In the genomic region with DNA sequence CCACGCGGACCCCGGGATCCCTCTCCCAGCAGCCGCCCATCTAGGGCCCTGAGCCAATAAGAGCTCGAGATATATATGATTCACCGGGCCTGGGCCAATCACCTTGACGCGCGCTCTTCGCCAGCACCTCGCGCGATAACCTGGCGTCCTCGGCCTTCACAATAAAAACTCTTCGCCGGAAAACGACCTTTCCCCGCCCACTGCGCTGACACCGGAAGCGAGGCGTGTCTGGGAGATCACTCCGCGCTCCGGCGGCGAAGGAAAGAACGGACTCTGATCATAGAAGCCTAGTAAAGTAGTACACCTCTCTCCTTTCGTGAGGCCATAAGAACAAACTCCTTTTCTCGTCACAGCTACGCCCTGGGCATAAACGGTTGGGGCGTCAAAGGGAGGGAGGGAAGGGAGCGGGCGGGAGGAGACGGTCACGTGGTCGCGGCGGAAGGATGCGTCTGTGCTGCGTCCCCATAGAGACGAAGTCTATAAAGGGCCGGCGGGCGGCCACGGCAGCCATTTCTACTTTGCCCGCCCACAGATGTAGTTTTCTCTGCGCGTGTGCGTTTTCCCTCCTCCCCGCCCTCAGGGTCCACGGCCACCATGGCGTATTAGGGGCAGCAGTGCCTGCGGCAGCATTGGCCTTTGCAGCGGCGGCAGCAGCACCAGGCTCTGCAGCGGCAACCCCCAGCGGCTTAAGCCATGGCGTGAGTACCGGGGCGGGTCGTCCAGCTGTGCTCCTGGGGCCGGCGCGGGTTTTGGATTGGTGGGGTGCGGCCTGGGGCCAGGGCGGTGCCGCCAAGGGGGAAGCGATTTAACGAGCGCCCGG, we compare ENCODE assay signal across 1 cellular context.
TF ChIP-seq lines count a peak whose summit lies in the region.

Gene ATF4 (plus strand): TSS at position 509 of the 820 bp plus-strand sequence. CDS start 884 bp downstream, outside the sequence.

TF ChIP-seq in WTC11, 78 proteins besides CTCF, POLR2A, EP300 and RAD21 (continued from another document and continues in another):
- TF ChIP-seq PRDM15 (CRISPR knock-in tag; IDR thresholded peaks at IDR 0.05) = no peak; the same call in 1 of the 2 replicates
- peak; percentile 33; the same call in 1 of the 2 replicates for TF ChIP-seq NR2C2 (CRISPR knock-in tag; IDR thresholded peaks at IDR 0.05)
- peak; percentile 90; the same call in 1 of the 2 replicates for TF ChIP-seq AFF4 (CRISPR knock-in tag; IDR thresholded peaks at IDR 0.05; ENCODE audit: borderline replicate concordance)
- TF ChIP-seq FOXP1 (CRISPR knock-in tag; IDR thresholded peaks at IDR 0.05; ENCODE audit: borderline replicate concordance) = peak; percentile 96
- no peak; the same call in 1 of the 2 replicates for TF ChIP-seq NR3C1 (CRISPR knock-in tag; conservative IDR thresholded peaks at IDR 0.05; ENCODE audit: low read depth)
- TF ChIP-seq ESRRA (CRISPR knock-in tag; IDR thresholded peaks at IDR 0.05; ENCODE audit: borderline replicate concordance) = peak; percentile 76; the same call in 1 of the 2 replicates
- TF ChIP-seq, protein P1, sequence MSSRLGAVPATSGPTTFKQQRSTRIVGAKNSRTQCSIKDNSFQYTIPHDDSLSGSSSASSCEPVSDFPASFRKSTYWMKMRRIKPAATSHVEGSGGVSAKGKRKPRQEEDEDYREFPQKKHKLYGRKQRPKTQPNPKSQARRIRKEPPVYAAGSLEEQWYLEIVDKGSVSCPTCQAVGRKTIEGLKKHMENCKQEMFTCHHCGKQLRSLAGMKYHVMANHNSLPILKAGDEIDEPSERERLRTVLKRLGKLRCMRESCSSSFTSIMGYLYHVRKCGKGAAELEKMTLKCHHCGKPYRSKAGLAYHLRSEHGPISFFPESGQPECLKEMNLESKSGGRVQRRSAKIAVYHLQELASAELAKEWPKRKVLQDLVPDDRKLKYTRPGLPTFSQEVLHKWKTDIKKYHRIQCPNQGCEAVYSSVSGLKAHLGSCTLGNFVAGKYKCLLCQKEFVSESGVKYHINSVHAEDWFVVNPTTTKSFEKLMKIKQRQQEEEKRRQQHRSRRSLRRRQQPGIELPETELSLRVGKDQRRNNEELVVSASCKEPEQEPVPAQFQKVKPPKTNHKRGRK (CRISPR knock-in tag; IDR thresholded peaks at IDR 0.05; ENCODE audit: borderline replicate concordance) = no peak
- TF ChIP-seq, protein P2, sequence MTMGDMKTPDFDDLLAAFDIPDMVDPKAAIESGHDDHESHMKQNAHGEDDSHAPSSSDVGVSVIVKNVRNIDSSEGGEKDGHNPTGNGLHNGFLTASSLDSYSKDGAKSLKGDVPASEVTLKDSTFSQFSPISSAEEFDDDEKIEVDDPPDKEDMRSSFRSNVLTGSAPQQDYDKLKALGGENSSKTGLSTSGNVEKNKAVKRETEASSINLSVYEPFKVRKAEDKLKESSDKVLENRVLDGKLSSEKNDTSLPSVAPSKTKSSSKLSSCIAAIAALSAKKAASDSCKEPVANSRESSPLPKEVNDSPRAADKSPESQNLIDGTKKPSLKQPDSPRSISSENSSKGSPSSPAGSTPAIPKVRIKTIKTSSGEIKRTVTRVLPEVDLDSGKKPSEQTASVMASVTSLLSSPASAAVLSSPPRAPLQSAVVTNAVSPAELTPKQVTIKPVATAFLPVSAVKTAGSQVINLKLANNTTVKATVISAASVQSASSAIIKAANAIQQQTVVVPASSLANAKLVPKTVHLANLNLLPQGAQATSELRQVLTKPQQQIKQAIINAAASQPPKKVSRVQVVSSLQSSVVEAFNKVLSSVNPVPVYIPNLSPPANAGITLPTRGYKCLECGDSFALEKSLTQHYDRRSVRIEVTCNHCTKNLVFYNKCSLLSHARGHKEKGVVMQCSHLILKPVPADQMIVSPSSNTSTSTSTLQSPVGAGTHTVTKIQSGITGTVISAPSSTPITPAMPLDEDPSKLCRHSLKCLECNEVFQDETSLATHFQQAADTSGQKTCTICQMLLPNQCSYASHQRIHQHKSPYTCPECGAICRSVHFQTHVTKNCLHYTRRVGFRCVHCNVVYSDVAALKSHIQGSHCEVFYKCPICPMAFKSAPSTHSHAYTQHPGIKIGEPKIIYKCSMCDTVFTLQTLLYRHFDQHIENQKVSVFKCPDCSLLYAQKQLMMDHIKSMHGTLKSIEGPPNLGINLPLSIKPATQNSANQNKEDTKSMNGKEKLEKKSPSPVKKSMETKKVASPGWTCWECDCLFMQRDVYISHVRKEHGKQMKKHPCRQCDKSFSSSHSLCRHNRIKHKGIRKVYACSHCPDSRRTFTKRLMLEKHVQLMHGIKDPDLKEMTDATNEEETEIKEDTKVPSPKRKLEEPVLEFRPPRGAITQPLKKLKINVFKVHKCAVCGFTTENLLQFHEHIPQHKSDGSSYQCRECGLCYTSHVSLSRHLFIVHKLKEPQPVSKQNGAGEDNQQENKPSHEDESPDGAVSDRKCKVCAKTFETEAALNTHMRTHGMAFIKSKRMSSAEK (CRISPR knock-in tag; IDR thresholded peaks at IDR 0.05; ENCODE audit: borderline replicate concordance) = no peak
- TF ChIP-seq, protein P3, sequence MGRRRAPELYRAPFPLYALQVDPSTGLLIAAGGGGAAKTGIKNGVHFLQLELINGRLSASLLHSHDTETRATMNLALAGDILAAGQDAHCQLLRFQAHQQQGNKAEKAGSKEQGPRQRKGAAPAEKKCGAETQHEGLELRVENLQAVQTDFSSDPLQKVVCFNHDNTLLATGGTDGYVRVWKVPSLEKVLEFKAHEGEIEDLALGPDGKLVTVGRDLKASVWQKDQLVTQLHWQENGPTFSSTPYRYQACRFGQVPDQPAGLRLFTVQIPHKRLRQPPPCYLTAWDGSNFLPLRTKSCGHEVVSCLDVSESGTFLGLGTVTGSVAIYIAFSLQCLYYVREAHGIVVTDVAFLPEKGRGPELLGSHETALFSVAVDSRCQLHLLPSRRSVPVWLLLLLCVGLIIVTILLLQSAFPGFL (CRISPR knock-in tag; IDR thresholded peaks at IDR 0.05; ENCODE audit: borderline replicate concordance) = 0 out of 2 replicates have a peak, but pooled peaks have one; percentile 11
- peak; percentile 42; the same call in 1 of the 2 replicates for TF ChIP-seq ATF1 (CRISPR knock-in tag; IDR thresholded peaks at IDR 0.05)
- TF ChIP-seq ZBTB21 (CRISPR knock-in tag; IDR thresholded peaks at IDR 0.05; ENCODE audit: borderline replicate concordance) = no peak
- TF ChIP-seq, protein P4, sequence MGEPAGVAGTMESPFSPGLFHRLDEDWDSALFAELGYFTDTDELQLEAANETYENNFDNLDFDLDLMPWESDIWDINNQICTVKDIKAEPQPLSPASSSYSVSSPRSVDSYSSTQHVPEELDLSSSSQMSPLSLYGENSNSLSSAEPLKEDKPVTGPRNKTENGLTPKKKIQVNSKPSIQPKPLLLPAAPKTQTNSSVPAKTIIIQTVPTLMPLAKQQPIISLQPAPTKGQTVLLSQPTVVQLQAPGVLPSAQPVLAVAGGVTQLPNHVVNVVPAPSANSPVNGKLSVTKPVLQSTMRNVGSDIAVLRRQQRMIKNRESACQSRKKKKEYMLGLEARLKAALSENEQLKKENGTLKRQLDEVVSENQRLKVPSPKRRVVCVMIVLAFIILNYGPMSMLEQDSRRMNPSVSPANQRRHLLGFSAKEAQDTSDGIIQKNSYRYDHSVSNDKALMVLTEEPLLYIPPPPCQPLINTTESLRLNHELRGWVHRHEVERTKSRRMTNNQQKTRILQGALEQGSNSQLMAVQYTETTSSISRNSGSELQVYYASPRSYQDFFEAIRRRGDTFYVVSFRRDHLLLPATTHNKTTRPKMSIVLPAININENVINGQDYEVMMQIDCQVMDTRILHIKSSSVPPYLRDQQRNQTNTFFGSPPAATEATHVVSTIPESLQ (CRISPR knock-in tag; IDR thresholded peaks at IDR 0.05) = no peak
- peak; percentile 66; the same call in 1 of the 2 replicates for TF ChIP-seq TCF7 (CRISPR knock-in tag; IDR thresholded peaks at IDR 0.05; ENCODE audit: low read depth)
- peak; percentile 62; the same call in 1 of the 2 replicates for TF ChIP-seq ZNF671 (CRISPR knock-in tag; IDR thresholded peaks at IDR 0.05)
- TF ChIP-seq TEAD1 (CRISPR knock-in tag; IDR thresholded peaks at IDR 0.05) = peak; percentile 82; the same call in 1 of the 2 replicates
- no peak for TF ChIP-seq ZNF138 (CRISPR knock-in tag; conservative IDR thresholded peaks at IDR 0.05)
- TF ChIP-seq SOX15 (CRISPR knock-in tag; IDR thresholded peaks at IDR 0.05) = no peak
- TF ChIP-seq PRRX2 (CRISPR knock-in tag; IDR thresholded peaks at IDR 0.05) = 0 out of 2 replicates have a peak, but pooled peaks have one; percentile 43
- TF ChIP-seq, protein P5, sequence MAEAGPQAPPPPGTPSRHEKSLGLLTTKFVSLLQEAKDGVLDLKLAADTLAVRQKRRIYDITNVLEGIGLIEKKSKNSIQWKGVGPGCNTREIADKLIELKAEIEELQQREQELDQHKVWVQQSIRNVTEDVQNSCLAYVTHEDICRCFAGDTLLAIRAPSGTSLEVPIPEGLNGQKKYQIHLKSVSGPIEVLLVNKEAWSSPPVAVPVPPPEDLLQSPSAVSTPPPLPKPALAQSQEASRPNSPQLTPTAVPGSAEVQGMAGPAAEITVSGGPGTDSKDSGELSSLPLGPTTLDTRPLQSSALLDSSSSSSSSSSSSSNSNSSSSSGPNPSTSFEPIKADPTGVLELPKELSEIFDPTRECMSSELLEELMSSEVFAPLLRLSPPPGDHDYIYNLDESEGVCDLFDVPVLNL (CRISPR knock-in tag; IDR thresholded peaks at IDR 0.05; ENCODE audit: borderline replicate concordance, low read depth) = peak; percentile 49; the same call in 1 of the 2 replicates
- TF ChIP-seq, protein P6, sequence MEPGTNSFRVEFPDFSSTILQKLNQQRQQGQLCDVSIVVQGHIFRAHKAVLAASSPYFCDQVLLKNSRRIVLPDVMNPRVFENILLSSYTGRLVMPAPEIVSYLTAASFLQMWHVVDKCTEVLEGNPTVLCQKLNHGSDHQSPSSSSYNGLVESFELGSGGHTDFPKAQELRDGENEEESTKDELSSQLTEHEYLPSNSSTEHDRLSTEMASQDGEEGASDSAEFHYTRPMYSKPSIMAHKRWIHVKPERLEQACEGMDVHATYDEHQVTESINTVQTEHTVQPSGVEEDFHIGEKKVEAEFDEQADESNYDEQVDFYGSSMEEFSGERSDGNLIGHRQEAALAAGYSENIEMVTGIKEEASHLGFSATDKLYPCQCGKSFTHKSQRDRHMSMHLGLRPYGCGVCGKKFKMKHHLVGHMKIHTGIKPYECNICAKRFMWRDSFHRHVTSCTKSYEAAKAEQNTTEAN (CRISPR knock-in tag; IDR thresholded peaks at IDR 0.05) = peak; percentile 61; the same call in 1 of the 2 replicates
- TF ChIP-seq, protein P7, sequence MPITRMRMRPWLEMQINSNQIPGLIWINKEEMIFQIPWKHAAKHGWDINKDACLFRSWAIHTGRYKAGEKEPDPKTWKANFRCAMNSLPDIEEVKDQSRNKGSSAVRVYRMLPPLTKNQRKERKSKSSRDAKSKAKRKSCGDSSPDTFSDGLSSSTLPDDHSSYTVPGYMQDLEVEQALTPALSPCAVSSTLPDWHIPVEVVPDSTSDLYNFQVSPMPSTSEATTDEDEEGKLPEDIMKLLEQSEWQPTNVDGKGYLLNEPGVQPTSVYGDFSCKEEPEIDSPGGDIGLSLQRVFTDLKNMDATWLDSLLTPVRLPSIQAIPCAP (CRISPR knock-in tag; IDR thresholded peaks at IDR 0.05) = peak; percentile 93
- peak; percentile 55; the same call in 1 of the 2 replicates for TF ChIP-seq CREM (CRISPR knock-in tag; IDR thresholded peaks at IDR 0.05)
- peak; percentile 88; the same call in 1 of the 2 replicates for TF ChIP-seq ZNF219 (CRISPR knock-in tag; IDR thresholded peaks at IDR 0.05; ENCODE audit: borderline replicate concordance)
- peak; percentile 81; the same call in 1 of the 2 replicates for TF ChIP-seq ZNF232 (CRISPR knock-in tag; IDR thresholded peaks at IDR 0.05)
- TF ChIP-seq GTF2I (CRISPR knock-in tag; conservative IDR thresholded peaks at IDR 0.05) = no peak
- no peak for TF ChIP-seq ZNF423 (CRISPR knock-in tag; IDR thresholded peaks at IDR 0.05)
- peak; percentile 60; the same call in 1 of the 2 replicates for TF ChIP-seq NFATC4 (CRISPR knock-in tag; IDR thresholded peaks at IDR 0.05)
